ENCODE assay signal across 20 cellular contexts in genomic region chr6:155635416-155635815, GRCh38.
"Had no signal": no experiment of that assay in that cellular context is flagged by ENCODE, and none has a peak within 500 bp of the region (broad histone marks: within the 10 kb centered on the region; RNA-seq: fewer than 3 reads in every experiment).

No MANE protein-coding gene starts in this region.

- H3K36me3 ChIP-seq: Peyer's patch, SJCRH30 had no signal

- H3K4me3 ChIP-seq: PC-9, Peyer's patch, SJCRH30 had no signal

- H3K27me3 ChIP-seq: Peyer's patch, SJCRH30 had no signal

- H3K9me3 ChIP-seq: Peyer's patch, SJCRH30 had no signal

- H3K4me2 ChIP-seq: PC-9 had no signal

- H3K4me1 ChIP-seq: Peyer's patch, SJCRH30 had no signal

- H2AFZ ChIP-seq: PC-9 had no signal

- H3K27ac ChIP-seq: PC-9, Peyer's patch, SJCRH30 had no signal

- DNase-seq: Karpas-422; KG1; MM.1S; NCI-H1092 treated with DMSO at 0.1 percent for 48 hours; NCI-H1436; NCI-H187; NCI-H2029; NCI-H2081 treated with DMSO at 0.1 percent for 48 hours; NCI-H2171; NCI-H226; NCI-H510A; NCI-H524 treated with DMSO at 0.1 percent for 48 hours; NCI-H69; NCI-H774; NK-92 treated with Interleukin-12 subunit alpha and Interleukin-12 subunit beta, amount 100 ng/mL, for 24 hours; OCI-M1; PC-9; Peyer's patch; SHP77 treated with DMSO at 0.1 percent for 48 hours; SJCRH30 had no signal
